Comparison of ENCODE assay signal across 8 cellular contexts in genomic region chr18:63850010-63850409, GRCh38. TPM values are rescaled to one million over a fixed set of nuclear protein-coding genes. Genes with fewer than 3 reads are reported as not detected.
DNase-seq lines count a peak whose midpoint lies in the region; ATAC-seq and TF ChIP-seq lines count a peak whose summit lies in the region.

No MANE protein-coding gene starts in this region.

- peak; percentile 68 for TF ChIP-seq CTCF in AG10803 (conservative IDR thresholded peaks at IDR 0.05; ENCODE audit: low read length)
- peak; percentile 72 for TF ChIP-seq CTCF in PC-9 (conservative IDR thresholded peaks at IDR 0.05)
- peak; percentile 52 for TF ChIP-seq CTCF in hepatocyte (IDR thresholded peaks at IDR 0.05; ENCODE audit: poor library complexity)

- peak; percentile 79 for ATAC-seq in GM18861 (IDR thresholded peaks at IDR 0.05; ENCODE audit: unreplicated experiment)
- ATAC-seq in HG03460 (IDR thresholded peaks at IDR 0.05; ENCODE audit: unreplicated experiment) = peak; percentile 83
- ATAC-seq in GM19455 (IDR thresholded peaks at IDR 0.05; ENCODE audit: unreplicated experiment) = no peak
- ATAC-seq in stimulated activated effector memory CD8-positive, alpha-beta T cell treated with anti-CD3 and anti-CD28 coated beads, Interleukin-12 subunit alpha, Interleukin-12 subunit beta, amount 100 ng/mL, for 72 hours = no peak
- no peak for ATAC-seq in activated T-helper 17 cell treated with anti-CD3 and anti-CD28 coated beads, Interleukin-2, amount 50 U/mL, for 72 hours (replicated peaks)

- H3K27ac ChIP-seq in PC-9 = no peak overlapping the region
- H3K27ac ChIP-seq in hepatocyte = no peak overlapping the region

- no peaks in the 10 kb centered on the region for H3K9me3 ChIP-seq in PC-9 (ENCODE audit: insufficient read depth, low read depth)
- no peaks in the 10 kb centered on the region for H3K9me3 ChIP-seq in hepatocyte (ENCODE audit: low read depth)

- WGBS in hepatocyte (ENCODE audit: low lambda C conversion rate, missing lambda C conversion rate) = 35% methylated on average over 4 of the region's 4 CpGs

- H3K4me1 Mint-ChIP-seq in stimulated activated effector memory CD8-positive, alpha-beta T cell treated with anti-CD3 and anti-CD28 coated beads, Interleukin-12 subunit alpha, Interleukin-12 subunit beta, amount 100 ng/mL, for 72 hours = no peaks in the 10 kb centered on the region
- no peaks in the 10 kb centered on the region for H3K4me1 Mint-ChIP-seq in activated T-helper 17 cell treated with anti-CD3 and anti-CD28 coated beads, Interleukin-2, amount 50 U/mL, for 72 hours

- H3K4me2 ChIP-seq in PC-9 (no peak overlapping the region), hepatocyte (no peak overlapping the region)

- H3K27me3 Mint-ChIP-seq in activated T-helper 17 cell treated with anti-CD3 and anti-CD28 coated beads, Interleukin-2, amount 50 U/mL, for 72 hours = peaks cover 9% of the 10 kb centered on the region

- H4K20me1 ChIP-seq in PC-9 (ENCODE audit: insufficient read depth) = no peaks in the 10 kb centered on the region
- H4K20me1 ChIP-seq in hepatocyte (ENCODE audit: insufficient read depth, poor library complexity, severe bottlenecking) = no peaks in the 10 kb centered on the region

- peak; percentile 51 for DNase-seq in AG10803 (ENCODE audit: low read depth)
- peak; percentile 30 to 78 for DNase-seq in PC-9
- DNase-seq in hepatocyte (ENCODE audit: low spot score) = peak; percentile 50
- no peak for DNase-seq in stimulated activated effector memory CD8-positive, alpha-beta T cell treated with anti-CD3 and anti-CD28 coated beads, Interleukin-12 subunit alpha, Interleukin-12 subunit beta, amount 100 ng/mL, for 72 hours (ENCODE audit: low spot score in 2 of 2)

- no TSS peak for BruUV-seq in PC-9 (replicated peaks; lab: Mats Ljungman, UMichigan)

- H3K27ac Mint-ChIP-seq in stimulated activated effector memory CD8-positive, alpha-beta T cell treated with anti-CD3 and anti-CD28 coated beads, Interleukin-12 subunit alpha, Interleukin-12 subunit beta, amount 100 ng/mL, for 72 hours = no peak overlapping the region
- H3K27ac Mint-ChIP-seq in activated T-helper 17 cell treated with anti-CD3 and anti-CD28 coated beads, Interleukin-2, amount 50 U/mL, for 72 hours = no peak overlapping the region

- H3K36me3 Mint-ChIP-seq in stimulated activated effector memory CD8-positive, alpha-beta T cell treated with anti-CD3 and anti-CD28 coated beads, Interleukin-12 subunit alpha, Interleukin-12 subunit beta, amount 100 ng/mL, for 72 hours = no peaks in the 10 kb centered on the region
- H3K36me3 Mint-ChIP-seq in activated T-helper 17 cell treated with anti-CD3 and anti-CD28 coated beads, Interleukin-2, amount 50 U/mL, for 72 hours (ENCODE audit: low read depth) = no peaks in the 10 kb centered on the region

- H3K36me3 ChIP-seq in PC-9 (ENCODE audit: low read depth) (no peaks in the 10 kb centered on the region), hepatocyte (replicated peaks; ENCODE audit: insufficient read depth, low read depth) (no peaks in the 10 kb centered on the region)

- H3K9me3 Mint-ChIP-seq in stimulated activated effector memory CD8-positive, alpha-beta T cell treated with anti-CD3 and anti-CD28 coated beads, Interleukin-12 subunit alpha, Interleukin-12 subunit beta, amount 100 ng/mL, for 72 hours = no peaks in the 10 kb centered on the region
- H3K9me3 Mint-ChIP-seq in activated T-helper 17 cell treated with anti-CD3 and anti-CD28 coated beads, Interleukin-2, amount 50 U/mL, for 72 hours = no peaks in the 10 kb centered on the region

- no peaks in the 10 kb centered on the region for H3F3A ChIP-seq in PC-9 (ENCODE audit: insufficient read depth, low read depth)

- no peak overlapping the region for H3K4me3 Mint-ChIP-seq in stimulated activated effector memory CD8-positive, alpha-beta T cell treated with anti-CD3 and anti-CD28 coated beads, Interleukin-12 subunit alpha, Interleukin-12 subunit beta, amount 100 ng/mL, for 72 hours
- H3K4me3 Mint-ChIP-seq in activated T-helper 17 cell treated with anti-CD3 and anti-CD28 coated beads, Interleukin-2, amount 50 U/mL, for 72 hours = no peak overlapping the region

- CTCF ChIA-PET in PC-9 (lab: Charles Lee) = no interaction called here

- no peaks in the 10 kb centered on the region for H3K9me2 ChIP-seq in PC-9 (ENCODE audit: insufficient read depth)
- H3K9me2 ChIP-seq in hepatocyte (replicated peaks; ENCODE audit: insufficient read depth) = no peaks in the 10 kb centered on the region

- H3K4me3 ChIP-seq in AG10803 (ENCODE audit: low read length) = no peak overlapping the region
- no peak overlapping the region for H3K4me3 ChIP-seq in PC-9
- H3K4me3 ChIP-seq in hepatocyte = no peak overlapping the region

- intact Hi-C loops in PC-9 (cut with micrococcal nuclease; ENCODE audit: unreplicated experiment) = no loop called here

- H3K4me1 ChIP-seq in PC-9 (replicated peaks; ENCODE audit: insufficient read depth) = peaks cover 5% of the 10 kb centered on the region; the same call in 1 of the 2 replicates
- no peaks in the 10 kb centered on the region for H3K4me1 ChIP-seq in hepatocyte (ENCODE audit: insufficient read depth)

- POLR2A ChIA-PET in PC-9 (lab: Charles Lee; ENCODE audit: unreplicated experiment) = interaction anchor here (0.6 kb wide), 1 partner anchor 1424 kb away, joined by 8 read pairs; no protein-coding TSS in a partner anchor

- H2AFZ ChIP-seq in PC-9 (no peak overlapping the region), hepatocyte (no peak overlapping the region)

- H3K79me2 ChIP-seq in PC-9 (ENCODE audit: low read depth) = no peaks in the 10 kb centered on the region
- no peaks in the 10 kb centered on the region for H3K79me2 ChIP-seq in hepatocyte

- H3K27me3 ChIP-seq in PC-9 (ENCODE audit: insufficient read depth, low read depth) = no peaks in the 10 kb centered on the region
- no peaks in the 10 kb centered on the region for H3K27me3 ChIP-seq in hepatocyte

RNA-seq across cellular contexts. Expression of gene SERPINB2, which starts 37.5 kb away (rescaled TPM):
- total RNA-seq in PC-9 (2021) (0.73 TPM in 1 of 2 replicates, not detected in the other), hepatocyte (1.6 and 1.9 TPM in 2 replicates)
- polyA plus RNA-seq in hepatocyte = 0.86 and 1.2 TPM in 2 replicates
- total RNA-seq in activated T-helper 17 cell treated with anti-CD3 and anti-CD28 coated beads, Interleukin-2, amount 50 U/mL, for 72 hours = not detected

RNA-seq across cellular contexts. Expression of gene SERPINB10, which starts 57.7 kb away (rescaled TPM):
- not detected in 2 replicates for total RNA-seq in PC-9 (2021)
- total RNA-seq in hepatocyte = 0.93 TPM in 1 of 2 replicates, not detected in the other
- not detected in 2 replicates for polyA plus RNA-seq in hepatocyte
- total RNA-seq in activated T-helper 17 cell treated with anti-CD3 and anti-CD28 coated beads, Interleukin-2, amount 50 U/mL, for 72 hours = not detected

Comparison
In these comparisons a context has a peak if more than half of its experiments do, and no peak if none do; other contexts are left out.
1. DNase-seq: peak in AG10803 (single experiment), PC-9 (2 of 2) and hepatocyte (single experiment); none in stimulated activated effector memory CD8-positive, alpha-beta T cell treated with anti-CD3 and anti-CD28 coated beads, Interleukin-12 subunit alpha, Interleukin-12 subunit beta, amount 100 ng/mL, for 72 hours (0 of 2).
2. ATAC-seq: peak in GM18861 (single experiment) and HG03460 (single experiment); none in GM19455 (single experiment), stimulated activated effector memory CD8-positive, alpha-beta T cell treated with anti-CD3 and anti-CD28 coated beads, Interleukin-12 subunit alpha, Interleukin-12 subunit beta, amount 100 ng/mL, for 72 hours (single experiment) and activated T-helper 17 cell treated with anti-CD3 and anti-CD28 coated beads, Interleukin-2, amount 50 U/mL, for 72 hours (single experiment).
3. Peak in every context shown above with its lines, with median percentiles within 50 percentile points of each other: CTCF ChIP-seq.